8 cellular contexts compared by ENCODE assay signal in the genomic region with DNA sequence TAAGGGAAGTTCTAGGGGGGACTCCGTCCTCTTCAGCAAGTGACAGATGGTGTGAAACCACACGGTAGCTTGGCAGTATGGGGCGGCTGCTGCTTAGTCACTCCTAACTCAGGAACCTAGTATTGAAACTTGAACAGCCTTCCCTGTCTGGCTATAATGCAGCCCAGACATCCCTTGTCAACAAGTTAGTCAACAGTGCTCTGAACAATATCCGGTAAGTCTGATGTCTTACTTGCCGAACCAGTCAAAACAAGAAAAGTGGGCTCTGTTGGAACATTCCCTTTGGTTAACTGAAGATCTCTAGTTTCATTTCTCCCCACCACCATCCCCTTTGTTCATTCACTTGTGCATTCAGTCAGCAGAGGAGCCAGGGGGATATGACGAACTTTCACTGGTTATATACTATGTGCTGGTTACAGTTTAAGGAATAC. TPM values are rescaled to one million over a fixed set of nuclear protein-coding genes. Genes with fewer than 3 reads are reported as not detected.
DNase-seq lines count a peak whose midpoint lies in the region; ATAC-seq and TF ChIP-seq lines count a peak whose summit lies in the region.

No MANE protein-coding gene starts in this region.

- peak overlapping the region; percentile 31 for H3K4me3 Mint-ChIP-seq in T-helper 17 cell

- no peak overlapping the region for H3K4me3 ChIP-seq in BE2C (ENCODE audit: low read depth, low read length)

- H3K9me3 ChIP-seq in T-helper 17 cell (ENCODE audit: control insufficient read depth, low read length, poor library complexity, severe bottlenecking) (no peaks in the 10 kb centered on the region), BE2C (no peaks in the 10 kb centered on the region)

- H3K27ac Mint-ChIP-seq in T-helper 17 cell = no peak overlapping the region

- DNase-seq in SKM-1 treated with dmso at 0.1 percent for 144 hours (lab: John Stamatoyannopoulos, UW; ENCODE audit: unreplicated experiment) (peak; percentile 4), SKM-1 (lab: John Stamatoyannopoulos, UW; ENCODE audit: unreplicated experiment) (no peak), T-helper 17 cell (no peak), germinal center (ENCODE audit: low spot score) (peak; percentile 65), BE2C (no peak), Right ventricle myocardium inferior (ENCODE audit: missing footprints) (no peak), NCI-H526 treated with DMSO at 0.1 percent for 48 hours (lab: John Stamatoyannopoulos, UW) (no peak)

- no peaks in the 10 kb centered on the region for H3K4me1 ChIP-seq in BE2C

- ATAC-seq in HG03064 (IDR thresholded peaks at IDR 0.05; ENCODE audit: low read depth, unreplicated experiment) (peak; percentile 97), T-helper 17 cell (peak; percentile 79), Right ventricle myocardium inferior (no peak)

- peaks cover 66% of the 10 kb centered on the region for H3K27me3 Mint-ChIP-seq in T-helper 17 cell

- peaks cover 15% of the 10 kb centered on the region for H3K4me1 Mint-ChIP-seq in T-helper 17 cell

- peaks cover 5% of the 10 kb centered on the region; the same call in 1 of the 2 replicates for H3K27me3 ChIP-seq in BE2C

- intact Hi-C loops in Right ventricle myocardium inferior (cut with DNase I) = no loop called here

- TF ChIP-seq CTCF in BE2C (IDR thresholded peaks at IDR 0.05; ENCODE audit: low read depth, low read length) = no peak

- no peaks in the 10 kb centered on the region for H3K36me3 ChIP-seq in BE2C

- H3K36me3 Mint-ChIP-seq in T-helper 17 cell (ENCODE audit: low read depth) = peaks cover 3% of the 10 kb centered on the region

RNA-seq across cellular contexts. Expression of a gene that starts 18.7 kb away (rescaled TPM):
- total RNA-seq in T-helper 17 cell (not detected), Right ventricle myocardium inferior (not detected)
- polyA plus RNA-seq in BE2C (2012; ENCODE audit: insufficient read depth, insufficient read length, low read depth) = not detected

Comparison
In these comparisons a context has a peak if more than half of its experiments do, and no peak if none do; other contexts are left out.
1. DNase-seq: peak in SKM-1 treated with dmso at 0.1 percent for 144 hours (single experiment) and germinal center (single experiment); none in SKM-1 (single experiment), T-helper 17 cell (0 of 3), BE2C (single experiment), Right ventricle myocardium inferior (single experiment) and NCI-H526 treated with DMSO at 0.1 percent for 48 hours (single experiment).